13 cellular contexts compared by ENCODE assay signal in the genomic region with DNA sequence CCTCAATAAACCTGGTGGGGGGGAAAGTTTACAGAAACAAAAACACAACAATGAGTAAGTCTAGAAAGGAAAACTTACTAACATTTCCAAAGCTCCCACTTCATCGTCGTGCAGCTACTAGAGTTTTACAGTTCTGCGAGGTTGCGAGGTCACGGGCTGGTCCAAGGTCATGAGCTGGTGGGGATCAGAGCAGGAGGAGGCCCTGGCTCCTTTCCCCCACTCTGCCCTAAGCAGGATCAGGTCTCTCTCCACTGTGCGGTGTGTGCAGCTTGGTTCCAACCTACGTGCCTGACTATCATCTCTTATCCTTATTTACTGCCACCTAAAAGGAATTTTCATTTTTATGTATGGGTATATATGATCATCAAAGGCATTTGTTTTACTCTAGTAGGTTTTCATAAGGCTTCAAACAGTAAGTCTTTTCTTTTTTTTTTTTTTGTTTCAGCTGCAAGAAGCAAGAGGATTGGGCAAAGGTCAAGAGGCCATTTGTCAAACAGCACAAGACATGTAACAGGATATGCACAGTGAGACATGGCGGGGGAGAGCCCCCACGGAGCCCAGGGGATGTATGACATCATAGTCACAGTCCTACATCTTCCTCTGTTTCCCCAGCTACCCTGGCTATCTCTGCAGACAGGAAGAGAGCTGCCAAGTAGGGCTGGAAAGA.
DNase-seq lines count a peak whose midpoint lies in the region; ATAC-seq and TF ChIP-seq lines count a peak whose summit lies in the region.
"Had no signal": no experiment of that assay in that cellular context is flagged by ENCODE, and none has a peak within 500 bp of the region (broad histone marks: within the 10 kb centered on the region; RNA-seq: fewer than 3 reads in every experiment).

No MANE protein-coding gene starts in this region.

- H3K4ac ChIP-seq in neuronal stem cell (ENCODE audit: low read length), result no peak overlapping the region

- H2BK12ac ChIP-seq in neuronal stem cell (ENCODE audit: low read length), result no peak overlapping the region

- H3K9me3 ChIP-seq in neuronal stem cell (replicated peaks in 1 of 2; ENCODE audit: control insufficient read depth in 2 of 2, insufficient read depth in 1 of 2, low read depth in 1 of 2, low read length in 2 of 2) (peaks cover 0 to 2% of the 10 kb centered on the region in 2 donors), colonic mucosa (no peaks in the 10 kb centered on the region)

- H3K36me3 ChIP-seq in neuronal stem cell (replicated peaks in 1 of 2; ENCODE audit: control insufficient read depth in 2 of 2, insufficient read depth in 2 of 2, low read length in 2 of 2) (no peaks in the 10 kb centered on the region), colonic mucosa (no peaks in the 10 kb centered on the region)

- H2AFZ ChIP-seq in neuronal stem cell (ENCODE audit: low read length), result no peak overlapping the region

- H3K9ac ChIP-seq in neuronal stem cell (ENCODE audit: low read depth, low read length, poor library complexity) (no peak overlapping the region), colonic mucosa (ENCODE audit: low read depth in 2 of 2, low read length in 2 of 2) (no peak overlapping the region)

- H2BK5ac ChIP-seq in neuronal stem cell (ENCODE audit: low read length), result no peak overlapping the region

- intact Hi-C loops in activated T-helper 1 cell treated with anti-CD3 and anti-CD28 coated beads, Interleukin-12 subunit alpha, Interleukin-12 subunit beta, Interleukin-2, Interleukin-4 antibody, amounts not matched to agents 30 ng/mL and 10 ng/mL and 1 ng/mL, durations not matched to agents 14 hours and 24 hours and 36 hours (cut with micrococcal nuclease), result no loop called here
- intact Hi-C loops in colonic mucosa (cut with DNase I), result no loop called here

- no peaks in the 10 kb centered on the region for H3K9me3 Mint-ChIP-seq in activated T-helper 1 cell treated with anti-CD3 and anti-CD28 coated beads, Interleukin-12 subunit alpha, Interleukin-12 subunit beta, Interleukin-2, Interleukin-4 antibody, amounts not matched to agents 30 ng/mL and 10 ng/mL and 1 ng/mL, durations not matched to agents 14 hours and 24 hours and 36 hours
- H3K9me3 Mint-ChIP-seq: effector memory CD8-positive, alpha-beta T cell had no signal

- no peak overlapping the region for H2BK15ac ChIP-seq in neuronal stem cell (ENCODE audit: low read length)

- H3K4me1 Mint-ChIP-seq in activated T-helper 1 cell treated with anti-CD3 and anti-CD28 coated beads, Interleukin-12 subunit alpha, Interleukin-12 subunit beta, Interleukin-2, Interleukin-4 antibody, amounts not matched to agents 30 ng/mL and 10 ng/mL and 1 ng/mL, durations not matched to agents 14 hours and 24 hours and 36 hours (ENCODE audit: low read depth), result peaks cover 19% of the 10 kb centered on the region

- no peaks in the 10 kb centered on the region for H3K36me3 Mint-ChIP-seq in activated T-helper 1 cell treated with anti-CD3 and anti-CD28 coated beads, Interleukin-12 subunit alpha, Interleukin-12 subunit beta, Interleukin-2, Interleukin-4 antibody, amounts not matched to agents 30 ng/mL and 10 ng/mL and 1 ng/mL, durations not matched to agents 14 hours and 24 hours and 36 hours (ENCODE audit: low read depth)

- no peak overlapping the region for H2AK5ac ChIP-seq in neuronal stem cell (ENCODE audit: low read depth, low read length)

- H3K27ac Mint-ChIP-seq in activated T-helper 1 cell treated with anti-CD3 and anti-CD28 coated beads, Interleukin-12 subunit alpha, Interleukin-12 subunit beta, Interleukin-2, Interleukin-4 antibody, amounts not matched to agents 30 ng/mL and 10 ng/mL and 1 ng/mL, durations not matched to agents 14 hours and 24 hours and 36 hours, result peak overlapping the region; percentile 35
- H3K27ac Mint-ChIP-seq: effector memory CD8-positive, alpha-beta T cell had no signal

- no peak overlapping the region for H3K4me2 ChIP-seq in neuronal stem cell (ENCODE audit: insufficient read depth, low read length, poor library complexity, severe bottlenecking)

- H3K27ac ChIP-seq in neuronal stem cell (replicated peaks; ENCODE audit: low read length) (no peak overlapping the region), colonic mucosa (no peak overlapping the region)

- DNase-seq in NOMO-1 treated with DMSO at 0.1 percent for 48 hours (lab: John Stamatoyannopoulos, UW; ENCODE audit: unreplicated experiment), result peak; percentile 22
- no peak for DNase-seq in NOMO-1 treated with dmso at 0.1 percent for 144 hours (lab: John Stamatoyannopoulos, UW; ENCODE audit: unreplicated experiment)
- no peak for DNase-seq in activated T-helper 1 cell treated with anti-CD3 and anti-CD28 coated beads, Interleukin-12 subunit alpha, Interleukin-12 subunit beta, Interleukin-2, Interleukin-4 antibody, amounts not matched to agents 30 ng/mL and 10 ng/mL and 1 ng/mL, durations not matched to agents 14 hours and 24 hours and 36 hours (ENCODE audit: low spot score)
- no peak for DNase-seq in neuronal stem cell (ENCODE audit: low spot score)
- DNase-seq in colonic mucosa, result no peak
- DNase-seq in NCI-H2227 (lab: John Stamatoyannopoulos, UW; ENCODE audit: unreplicated experiment), result no peak
- no peak for DNase-seq in T-helper 2 cell
- DNase-seq: effector memory CD8-positive, alpha-beta T cell; H7; hypothalamus; NCI-H526 treated with DMSO at 0.1 percent for 48 hours had no signal

- no CpG with 5 or more reads among the region's 9 CpGs for WGBS in neuronal stem cell (ENCODE audit: extremely low coverage in 2 of 2, insufficient read length in 2 of 2, insufficient replicate concordance in 1 of 2), 2 donors

- no peak overlapping the region for H2BK120ac ChIP-seq in neuronal stem cell (ENCODE audit: low read depth, low read length)

- H3K4me3 ChIP-seq in neuronal stem cell (ENCODE audit: low read length in 2 of 2), result no peak overlapping the region
- H3K4me3 ChIP-seq in colonic mucosa, result no peak overlapping the region

- no peak overlapping the region for H3K14ac ChIP-seq in neuronal stem cell (ENCODE audit: low read length)

- no peak overlapping the region for H4K8ac ChIP-seq in neuronal stem cell (ENCODE audit: low read depth, low read length)

- peak overlapping the region; percentile 16 for H4K91ac ChIP-seq in neuronal stem cell (ENCODE audit: low read depth, low read length, poor library complexity)

- H3K4me3 Mint-ChIP-seq in activated T-helper 1 cell treated with anti-CD3 and anti-CD28 coated beads, Interleukin-12 subunit alpha, Interleukin-12 subunit beta, Interleukin-2, Interleukin-4 antibody, amounts not matched to agents 30 ng/mL and 10 ng/mL and 1 ng/mL, durations not matched to agents 14 hours and 24 hours and 36 hours, result no peak overlapping the region
- H3K4me3 Mint-ChIP-seq: effector memory CD8-positive, alpha-beta T cell had no signal

- peaks cover 7% of the 10 kb centered on the region for H3K27me3 Mint-ChIP-seq in activated T-helper 1 cell treated with anti-CD3 and anti-CD28 coated beads, Interleukin-12 subunit alpha, Interleukin-12 subunit beta, Interleukin-2, Interleukin-4 antibody, amounts not matched to agents 30 ng/mL and 10 ng/mL and 1 ng/mL, durations not matched to agents 14 hours and 24 hours and 36 hours (ENCODE audit: insufficient read depth)

- no peak overlapping the region for H3K18ac ChIP-seq in neuronal stem cell (ENCODE audit: low read length)

- H3K27me3 ChIP-seq in neuronal stem cell (ENCODE audit: control insufficient read depth in 3 of 3, insufficient read depth in 3 of 3, low read depth in 1 of 3, low read length in 3 of 3) (no peaks in the 10 kb centered on the region), colonic mucosa (no peaks in the 10 kb centered on the region)

- H3K4me1 ChIP-seq in neuronal stem cell (ENCODE audit: control insufficient read depth in 2 of 2, insufficient read depth in 1 of 2, low read depth in 1 of 2, low read length in 2 of 2) (peaks cover 5 to 9% of the 10 kb centered on the region in 2 donors), colonic mucosa (no peaks in the 10 kb centered on the region)

- H3K23ac ChIP-seq in neuronal stem cell (ENCODE audit: low read depth, low read length, poor library complexity), result no peak overlapping the region

- TF ChIP-seq CTCF in colonic mucosa (IDR thresholded peaks at IDR 0.05), result no peak

- ATAC-seq in GM21529 (IDR thresholded peaks at IDR 0.05; ENCODE audit: unreplicated experiment), result peak; percentile 59
- ATAC-seq: effector memory CD8-positive, alpha-beta T cell; sciatic nerve had no signal

- H3K79me1 ChIP-seq in neuronal stem cell (ENCODE audit: low read depth, low read length), result no peaks in the 10 kb centered on the region
